In genomic region chr13:75715598-75716523, GRCh38 we compare ENCODE assay signal across 9 cellular contexts.
DNase-seq lines count a peak whose midpoint lies in the region; ATAC-seq and TF ChIP-seq lines count a peak whose summit lies in the region.
"Had no signal": no experiment of that assay in that cellular context is flagged by ENCODE, and none has a peak within 500 bp of the region (broad histone marks: within the 10 kb centered on the region; RNA-seq: fewer than 3 reads in every experiment).

No MANE protein-coding gene starts in this region.

- ATAC-seq in HG02852 (IDR thresholded peaks at IDR 0.05; ENCODE audit: unreplicated experiment) = peak; percentile 95
- ATAC-seq in psoas muscle = peak; percentile 59 to 86 (median 74)

- H3K27me3 ChIP-seq in psoas muscle (ENCODE audit: insufficient read depth in 3 of 3, low read length in 2 of 3) = no peaks in the 10 kb centered on the region

- peak overlapping the region; percentile 71 for H3K27ac ChIP-seq in psoas muscle

- DNase-seq in NCI-H1092 treated with DMSO at 0.1 percent for 48 hours (lab: John Stamatoyannopoulos, UW) = peak; percentile 12
- no peak for DNase-seq in NCI-H1092 (lab: John Stamatoyannopoulos, UW)
- DNase-seq in RPMI8226 = peak; percentile 23
- no peak for DNase-seq in psoas muscle
- DNase-seq in hippocampal formation (lab: John Stamatoyannopoulos, UW) = no peak
- DNase-seq in GF-D8 (lab: John Stamatoyannopoulos, UW) = no peak
- DNase-seq in activated gamma-delta T cell (lab: John Stamatoyannopoulos, UW) = no peak
- DNase-seq: activated CD4-positive, alpha-beta T cell treated with anti-CD3 and anti-CD28 coated beads for 4 hours had no signal

- 49 to 67% (median 53%) methylated on average over 6 of the region's 6 CpGs for WGBS in psoas muscle, 3 donors

- intact Hi-C loops in psoas muscle (cut with DNase I) = no loop called here

- H3K4me3 ChIP-seq in psoas muscle = no peak overlapping the region

- TF ChIP-seq CTCF in psoas muscle (IDR thresholded peaks at IDR 0.05) = no peak

- H3K36me3 ChIP-seq in psoas muscle (ENCODE audit: insufficient read depth in 1 of 2, low read depth in 1 of 2) = no peaks in the 10 kb centered on the region

- no peaks in the 10 kb centered on the region for H3K9me3 ChIP-seq in psoas muscle

- H3K4me1 ChIP-seq in psoas muscle = peaks cover 14% of the 10 kb centered on the region

Comparison
In these comparisons a context has a peak if more than half of its experiments do, and no peak if none do; other contexts are left out.
1. DNase-seq: peak in NCI-H1092 treated with DMSO at 0.1 percent for 48 hours (single experiment) and RPMI8226 (single experiment); none in NCI-H1092 (single experiment), psoas muscle (0 of 2), hippocampal formation (0 of 2), GF-D8 (single experiment) and activated gamma-delta T cell (single experiment).